Comparison of ENCODE assay signal across 29 cellular contexts in the genomic region with DNA sequence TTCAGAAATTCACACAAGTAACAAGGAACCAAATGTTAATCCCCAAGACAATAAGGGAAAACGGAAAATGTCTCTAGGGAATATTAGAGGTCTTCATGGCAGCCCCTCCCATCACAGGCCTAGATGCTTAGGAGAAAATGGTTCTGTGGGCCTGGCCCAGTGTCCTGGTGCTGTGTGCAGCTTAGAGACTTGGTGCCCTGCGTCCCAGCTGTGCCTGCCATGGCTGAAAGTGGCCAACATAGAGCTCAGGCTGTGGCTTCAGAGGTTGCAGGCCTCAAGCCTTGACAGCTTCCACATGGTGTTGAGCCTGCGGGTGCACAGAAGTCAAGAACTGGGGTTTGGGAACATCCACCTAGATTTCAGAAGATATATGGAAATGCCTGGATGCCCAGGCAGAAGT.
"Had no signal": no experiment of that assay in that cellular context is flagged by ENCODE, and none has a peak within 500 bp of the region (broad histone marks: within the 10 kb centered on the region; RNA-seq: fewer than 3 reads in every experiment).

No MANE protein-coding gene starts in this region.

- ATAC-seq: stimulated activated effector memory CD8-positive, alpha-beta T cell treated with anti-CD3 and anti-CD28 coated beads, Interleukin-12 subunit alpha, Interleukin-12 subunit beta, amount 100 ng/mL, for 72 hours; stimulated activated memory B cell treated with anti-CD40 and anti-IgM and Interleukin-4, amounts not matched to agents 10 μg/mL and 1 μg/mL and 100 μg/mL, for 72 hours; stimulated activated naive B cell treated with anti-CD40 and anti-IgM and Interleukin-4, amounts not matched to agents 10 μg/mL and 1 μg/mL and 100 μg/mL, for 72 hours; stimulated activated naive CD8-positive, alpha-beta T cell treated with anti-CD3 and anti-CD28 coated beads, Interleukin-15, amount 100 ng/mL, for 72 hours; stimulated activated naive CD8-positive, alpha-beta T cell treated with anti-CD3 and anti-CD28 coated beads, Interleukin-15, Interleukin-2, amounts not matched to agents 100 U/mL and 50 U/mL, for 24 hours; upper lobe of right lung had no signal

- FAIRE-seq: urothelium cell line had no signal

- H3K27ac ChIP-seq: stomach, suprapubic skin, testis, thoracic aorta, thyroid gland, tibial artery, tibial nerve, transverse colon, upper lobe of left lung, upper lobe of right lung, uterus, vagina had no signal

- H3K27me3 ChIP-seq: stomach, suprapubic skin, testis, thyroid gland, tibial artery, tibial nerve, transverse colon, upper lobe of left lung, upper lobe of right lung, uterus, vagina had no signal

- DNase-seq: stimulated activated CD4-positive, alpha-beta T cell treated with anti-CD3 and anti-CD28 coated beads, Interleukin-2, amount 100 ng/mL, for 48 hours; stimulated activated CD4-positive, alpha-beta T cell treated with anti-CD3 and anti-CD28 coated beads, Interleukin-4, amount 100 ng/mL, for 1 hour; stimulated activated CD4-positive, alpha-beta T cell treated with anti-CD3 and anti-CD28 coated beads, Interleukin-4, amount 100 ng/mL, for 24 hours; stimulated activated CD4-positive, alpha-beta T cell treated with anti-CD3 and anti-CD28 coated beads, Interleukin-4, amount 100 ng/mL, for 4 hours; stimulated activated CD8-positive, alpha-beta memory T cell treated with anti-CD3 and anti-CD28 coated beads, Interleukin-4, amount 100 ng/mL, for 48 hours; stimulated activated naive B cell treated with anti-CD40 and anti-IgM and Interleukin-4, amounts not matched to agents 10 μg/mL and 1 μg/mL and 100 μg/mL, for 72 hours; stimulated activated naive CD4-positive, alpha-beta T cell; stimulated activated naive CD4-positive, alpha-beta T cell treated with Interleukin-2 at 50 U/mL for 16 hours; stimulated activated naive CD8-positive, alpha-beta T cell treated with anti-CD3 and anti-CD28 coated beads, Interleukin-15, amount 100 ng/mL, for 72 hours; stimulated activated naive CD8-positive, alpha-beta T cell treated with anti-CD3 and anti-CD28 coated beads, Interleukin-15, Interleukin-2, amounts not matched to agents 100 U/mL and 50 U/mL, for 24 hours; stomach; substantia nigra; testis; thyroid gland; tibial artery; transverse colon; trophoblast cell; upper lobe of left lung; upper lobe of right lung; uterus had no signal

- H3K36me3 Mint-ChIP-seq: stimulated activated effector memory CD8-positive, alpha-beta T cell treated with anti-CD3 and anti-CD28 coated beads, Interleukin-12 subunit alpha, Interleukin-12 subunit beta, amount 100 ng/mL, for 72 hours; stimulated activated memory B cell treated with anti-CD40 and anti-IgM and Interleukin-4, amounts not matched to agents 10 μg/mL and 1 μg/mL and 100 μg/mL, for 72 hours; stimulated activated naive B cell treated with anti-CD40 and anti-IgM and Interleukin-4, amounts not matched to agents 10 μg/mL and 1 μg/mL and 100 μg/mL, for 72 hours; type B pancreatic cell had no signal

- H3K36me3 ChIP-seq: stomach, suprapubic skin, thoracic aorta, thyroid gland, tibial artery, tibial nerve, transverse colon, upper lobe of left lung, upper lobe of right lung, uterus, vagina had no signal

- H3K27ac Mint-ChIP-seq: stimulated activated effector memory CD8-positive, alpha-beta T cell treated with anti-CD3 and anti-CD28 coated beads, Interleukin-12 subunit alpha, Interleukin-12 subunit beta, amount 100 ng/mL, for 72 hours; stimulated activated memory B cell treated with anti-CD40 and anti-IgM and Interleukin-4, amounts not matched to agents 10 μg/mL and 1 μg/mL and 100 μg/mL, for 72 hours; stimulated activated naive B cell treated with anti-CD40 and anti-IgM and Interleukin-4, amounts not matched to agents 10 μg/mL and 1 μg/mL and 100 μg/mL, for 72 hours; stimulated activated naive CD8-positive, alpha-beta T cell treated with anti-CD3 and anti-CD28 coated beads, Interleukin-15, amount 100 ng/mL, for 72 hours; stimulated activated naive CD8-positive, alpha-beta T cell treated with anti-CD3 and anti-CD28 coated beads, Interleukin-15, Interleukin-2, amounts not matched to agents 100 ng/mL and 50 ng/mL, for 24 hours; type B pancreatic cell had no signal

- H3K4me1 ChIP-seq: stomach, suprapubic skin, testis, thyroid gland, tibial artery, tibial nerve, transverse colon, upper lobe of left lung, upper lobe of right lung, uterus, vagina had no signal

- H3K9me3 ChIP-seq: stomach, suprapubic skin, testis, thoracic aorta, thyroid gland, tibial artery, tibial nerve, transverse colon, upper lobe of right lung, uterus, vagina had no signal

- H3K27me3 Mint-ChIP-seq: stimulated activated memory B cell treated with anti-CD40 and anti-IgM and Interleukin-4, amounts not matched to agents 10 μg/mL and 1 μg/mL and 100 μg/mL, for 72 hours; stimulated activated naive CD8-positive, alpha-beta T cell treated with anti-CD3 and anti-CD28 coated beads, Interleukin-15, amount 100 ng/mL, for 72 hours; stimulated activated naive CD8-positive, alpha-beta T cell treated with anti-CD3 and anti-CD28 coated beads, Interleukin-15, Interleukin-2, amounts not matched to agents 100 ng/mL and 50 ng/mL, for 24 hours; type B pancreatic cell had no signal

- H3K4me3 ChIP-seq: stomach, suprapubic skin, testis, thoracic aorta, thyroid gland, tibial artery, tibial nerve, transverse colon, upper lobe of left lung, upper lobe of right lung, uterus, vagina had no signal

- H3K4me3 Mint-ChIP-seq: stimulated activated effector memory CD8-positive, alpha-beta T cell treated with anti-CD3 and anti-CD28 coated beads, Interleukin-12 subunit alpha, Interleukin-12 subunit beta, amount 100 ng/mL, for 72 hours; stimulated activated memory B cell treated with anti-CD40 and anti-IgM and Interleukin-4, amounts not matched to agents 10 μg/mL and 1 μg/mL and 100 μg/mL, for 72 hours; stimulated activated naive B cell treated with anti-CD40 and anti-IgM and Interleukin-4, amounts not matched to agents 10 μg/mL and 1 μg/mL and 100 μg/mL, for 72 hours; stimulated activated naive CD8-positive, alpha-beta T cell treated with anti-CD3 and anti-CD28 coated beads, Interleukin-15, amount 100 ng/mL, for 72 hours; stimulated activated naive CD8-positive, alpha-beta T cell treated with anti-CD3 and anti-CD28 coated beads, Interleukin-15, Interleukin-2, amounts not matched to agents 100 ng/mL and 50 ng/mL, for 24 hours; type B pancreatic cell had no signal

- H3K4me1 Mint-ChIP-seq: stimulated activated effector memory CD8-positive, alpha-beta T cell treated with anti-CD3 and anti-CD28 coated beads, Interleukin-12 subunit alpha, Interleukin-12 subunit beta, amount 100 ng/mL, for 72 hours; stimulated activated memory B cell treated with anti-CD40 and anti-IgM and Interleukin-4, amounts not matched to agents 10 μg/mL and 1 μg/mL and 100 μg/mL, for 72 hours; stimulated activated naive B cell treated with anti-CD40 and anti-IgM and Interleukin-4, amounts not matched to agents 10 μg/mL and 1 μg/mL and 100 μg/mL, for 72 hours; stimulated activated naive CD8-positive, alpha-beta T cell treated with anti-CD3 and anti-CD28 coated beads, Interleukin-15, amount 100 ng/mL, for 72 hours had no signal

- H3K9me3 Mint-ChIP-seq: stimulated activated memory B cell treated with anti-CD40 and anti-IgM and Interleukin-4, amounts not matched to agents 10 μg/mL and 1 μg/mL and 100 μg/mL, for 72 hours; stimulated activated naive B cell treated with anti-CD40 and anti-IgM and Interleukin-4, amounts not matched to agents 10 μg/mL and 1 μg/mL and 100 μg/mL, for 72 hours; stimulated activated naive CD8-positive, alpha-beta T cell treated with anti-CD3 and anti-CD28 coated beads, Interleukin-15, Interleukin-2, amounts not matched to agents 100 ng/mL and 50 ng/mL, for 24 hours had no signal
